ENCODE assay signal across 8 cellular contexts in genomic region chr2:11681722-11682589, GRCh38. TPM values are rescaled to one million over a fixed set of nuclear protein-coding genes. Genes with fewer than 3 reads are reported as not detected.
A peak's percentile ranks its signal among the peaks of the same experiment; 100 is the strongest.
DNase-seq lines count a peak whose midpoint lies in the region; ATAC-seq and TF ChIP-seq lines count a peak whose summit lies in the region.

No MANE protein-coding gene starts in this region.

- no peaks in the 10 kb centered on the region for H3K9me3 ChIP-seq in colonic mucosa
- no peaks in the 10 kb centered on the region for H3K9me3 ChIP-seq in upper lobe of right lung

- H3K4me1 ChIP-seq in colonic mucosa (no peaks in the 10 kb centered on the region), upper lobe of right lung (no peaks in the 10 kb centered on the region)

- DNase-seq in AG10803 (ENCODE audit: low read depth), result no peak
- DNase-seq in NCI-H1930 (lab: John Stamatoyannopoulos, UW), result peak; percentile 4 to 35
- peak; percentile 80 for DNase-seq in activated CD4-positive, alpha-beta T cell treated with anti-CD3 and anti-CD28 coated beads for 36 hours
- DNase-seq in colonic mucosa, result peak; percentile 37
- DNase-seq in naive thymus-derived CD8-positive, alpha-beta T cell, result peak in 9 of 10 donors; percentile 17 to 49 (median 35)
- DNase-seq in upper lobe of right lung, result no peak

- peaks cover 10% of the 10 kb centered on the region for H3K27me3 Mint-ChIP-seq in activated CD4-positive, alpha-beta T cell treated with anti-CD3 and anti-CD28 coated beads for 36 hours
- H3K27me3 Mint-ChIP-seq in naive thymus-derived CD8-positive, alpha-beta T cell, result peaks cover 3 to 28% (median 23%) of the 10 kb centered on the region in 5 donors

- no peaks in the 10 kb centered on the region for H3K27me3 ChIP-seq in colonic mucosa
- H3K27me3 ChIP-seq in upper lobe of right lung, result peaks cover 26% of the 10 kb centered on the region

- POLR2A ChIA-PET in activated CD4-positive, alpha-beta T cell treated with anti-CD3 and anti-CD28 coated beads for 36 hours (lab: Charles Lee), result no interaction called here
- POLR2A ChIA-PET in naive thymus-derived CD8-positive, alpha-beta T cell (lab: Charles Lee), result no interaction called here

- H3K27ac ChIP-seq in colonic mucosa, result no peak overlapping the region
- no peak overlapping the region for H3K27ac ChIP-seq in upper lobe of right lung

- ATAC-seq in GM19351 (IDR thresholded peaks at IDR 0.05; ENCODE audit: unreplicated experiment) (peak; percentile 63), upper lobe of right lung (peak; percentile 73), HG03135 (IDR thresholded peaks at IDR 0.05; ENCODE audit: unreplicated experiment) (no peak)
- ATAC-seq in activated CD4-positive, alpha-beta T cell treated with anti-CD3 and anti-CD28 coated beads for 36 hours, result peak; percentile 91
- ATAC-seq in naive thymus-derived CD8-positive, alpha-beta T cell, result peak; percentile 59

- no peak overlapping the region for H3K4me3 Mint-ChIP-seq in activated CD4-positive, alpha-beta T cell treated with anti-CD3 and anti-CD28 coated beads for 36 hours
- no peak overlapping the region for H3K4me3 Mint-ChIP-seq in naive thymus-derived CD8-positive, alpha-beta T cell

- H3K27ac Mint-ChIP-seq in activated CD4-positive, alpha-beta T cell treated with anti-CD3 and anti-CD28 coated beads for 36 hours, result no peak overlapping the region
- peak overlapping the region in 1 of 10 donors; percentile 8 for H3K27ac Mint-ChIP-seq in naive thymus-derived CD8-positive, alpha-beta T cell

- intact Hi-C loops in activated CD4-positive, alpha-beta T cell treated with anti-CD3 and anti-CD28 coated beads for 36 hours (cut with DNase I, micrococcal nuclease), result loop anchor here (1.0 to 5.0 kb wide), 4 partner anchors 97 to 549 kb away; a partner anchor contains a TSS
- intact Hi-C loops in colonic mucosa (cut with DNase I), result no loop called here
- intact Hi-C loops in upper lobe of right lung (cut with DNase I), result no loop called here

- H3K4me1 Mint-ChIP-seq in activated CD4-positive, alpha-beta T cell treated with anti-CD3 and anti-CD28 coated beads for 36 hours, result peaks cover 4% of the 10 kb centered on the region
- peaks cover 0 to 10% (median 3%) of the 10 kb centered on the region in 4 donors for H3K4me1 Mint-ChIP-seq in naive thymus-derived CD8-positive, alpha-beta T cell

- H3K36me3 Mint-ChIP-seq in activated CD4-positive, alpha-beta T cell treated with anti-CD3 and anti-CD28 coated beads for 36 hours (ENCODE audit: low read depth), result no peaks in the 10 kb centered on the region
- no peaks in the 10 kb centered on the region for H3K36me3 Mint-ChIP-seq in naive thymus-derived CD8-positive, alpha-beta T cell

- CTCF ChIA-PET in activated CD4-positive, alpha-beta T cell treated with anti-CD3 and anti-CD28 coated beads for 36 hours (lab: Charles Lee), result interaction anchor here (0.7 to 9.7 kb wide), 13 partner anchors 8 to 536 kb away, joined by 3 to 168 read pairs (median 4); no protein-coding TSS in a partner anchor

- TF ChIP-seq CTCF in AG10803 (conservative IDR thresholded peaks at IDR 0.05; ENCODE audit: low read length) (peak; percentile 56), colonic mucosa (IDR thresholded peaks at IDR 0.05) (peak; percentile 72), upper lobe of right lung (IDR thresholded peaks at IDR 0.05) (peak; percentile 72)

- H3K36me3 ChIP-seq in colonic mucosa, result no peaks in the 10 kb centered on the region
- no peaks in the 10 kb centered on the region for H3K36me3 ChIP-seq in upper lobe of right lung

- no peaks in the 10 kb centered on the region for H3K9me3 Mint-ChIP-seq in activated CD4-positive, alpha-beta T cell treated with anti-CD3 and anti-CD28 coated beads for 36 hours (ENCODE audit: low read depth)
- H3K9me3 Mint-ChIP-seq in naive thymus-derived CD8-positive, alpha-beta T cell, result no peaks in the 10 kb centered on the region

- H3K9ac ChIP-seq in colonic mucosa (ENCODE audit: low read depth in 2 of 2, low read length in 2 of 2), result no peak overlapping the region

- H3K4me3 ChIP-seq in AG10803 (ENCODE audit: low read length) (no peak overlapping the region), colonic mucosa (no peak overlapping the region), upper lobe of right lung (no peak overlapping the region)

RNA-seq across cellular contexts. Expression of gene NTSR2, which starts 12.0 kb away (rescaled TPM):
- total RNA-seq in activated CD4-positive, alpha-beta T cell treated with anti-CD3 and anti-CD28 coated beads for 36 hours, result not detected
- total RNA-seq in colonic mucosa (not detected), upper lobe of right lung (not detected)
- not detected for total RNA-seq in naive thymus-derived CD8-positive, alpha-beta T cell
- polyA plus RNA-seq in naive thymus-derived CD8-positive, alpha-beta T cell, result not detected

Comparison
In these comparisons a context has a peak if more than half of its experiments do, and no peak if none do; other contexts are left out.
1. DNase-seq: peak in NCI-H1930 (2 of 2), activated CD4-positive, alpha-beta T cell treated with anti-CD3 and anti-CD28 coated beads for 36 hours (single experiment), colonic mucosa (single experiment) and naive thymus-derived CD8-positive, alpha-beta T cell (9 of 10); none in AG10803 (single experiment) and upper lobe of right lung (single experiment).
2. intact Hi-C loops: an anchor here in activated CD4-positive, alpha-beta T cell treated with anti-CD3 and anti-CD28 coated beads for 36 hours (1.0 to 5.0 kb wide); none called in colonic mucosa and upper lobe of right lung.
3. Peak in every context shown above with its lines, with median percentiles within 50 percentile points of each other: CTCF ChIP-seq.